8 cellular contexts compared by ENCODE assay signal in genomic region chr17:39231587-39232551, GRCh38. TPM values are rescaled to one million over a fixed set of nuclear protein-coding genes. Genes with fewer than 3 reads are reported as not detected.
DNase-seq lines count a peak whose midpoint lies in the region; ATAC-seq, FAIRE-seq and TF ChIP-seq lines count a peak whose summit lies in the region.

No MANE protein-coding gene starts in this region.

- no peak overlapping the region for H3K14ac ChIP-seq in H1 (ENCODE audit: insufficient read length)

- H2BK20ac ChIP-seq in H1 (ENCODE audit: low read length): 0 out of 2 replicates have a peak overlapping the region, but pooled peaks have one; percentile 27

- H2AK5ac ChIP-seq in H1 (ENCODE audit: low read depth, low read length): no peak overlapping the region

- no peak overlapping the region for H2BK5ac ChIP-seq in H1 (ENCODE audit: low read depth, low read length)

- H3K27me3 Mint-ChIP-seq in naive B cell: peaks cover 28 to 48% (median 41%) of the 10 kb centered on the region in 3 donors

- no peak for TF ChIP-seq EP300 in H1 (IDR thresholded peaks at IDR 0.05; ENCODE audit: borderline replicate concordance in 1 of 2, low read depth in 2 of 2, low read length in 2 of 2)
- no peak for TF ChIP-seq EP300 in transverse colon (IDR thresholded peaks at IDR 0.05; ENCODE audit: low read depth)

- CTCF ChIA-PET in H1 (lab: Charles Lee; ENCODE audit: partially characterized antibody): interaction anchor here (0.9 to 21.2 kb wide), 12 partner anchors 19 to 69 kb away, joined by 3 to 982 read pairs (median 5); partner anchors contain the start of gene RPL19

- H4K5ac ChIP-seq in H1 (ENCODE audit: insufficient read length, low read depth, low read length): peak overlapping the region; percentile 16

- H3K9me3 Mint-ChIP-seq in naive B cell: no peaks in the 10 kb centered on the region

- peak overlapping the region in 5 of 6 donors; percentile 34 to 86 (median 64) for H3K27ac Mint-ChIP-seq in naive B cell

- no peak overlapping the region for H3K56ac ChIP-seq in H1 (replicated peaks; ENCODE audit: insufficient read length, low read depth, low read length)

- DNase-seq in GM03348 (ENCODE audit: low spot score) (peak; percentile 90), NCI-H1694 (lab: John Stamatoyannopoulos, UW) (peak; percentile 40), H1 (ENCODE audit: low read depth in 1 of 2, low spot score in 2 of 2) (peak in 1 of 2 experiments; percentile 89), naive B cell (peak; percentile 59), transverse colon (peak; percentile 50), foreskin melanocyte (no peak)
- peak; percentile 60 to 64 for DNase-seq in activated CD4-positive, alpha-beta T cell treated with anti-CD3 and anti-CD28 coated beads, Interleukin-2, amount 50 U/mL, for 48 hours

- H3K4me3 Mint-ChIP-seq in naive B cell: peak overlapping the region in 6 of 8 donors; percentile 4 to 85 (median 50)

- peak overlapping the region in 3 of 4 experiments; percentile 40 to 53 (median 47); a peak in 6 of 8 replicates for H3K4me3 ChIP-seq in H1 (ENCODE audit: extremely low read depth in 1 of 4, insufficient read depth in 2 of 4, low read depth in 3 of 4, low read length in 4 of 4)
- H3K4me3 ChIP-seq in transverse colon: no peak overlapping the region

- peak; percentile 81 to 95 (median 88) for TF ChIP-seq CTCF in H1 (IDR thresholded peaks at IDR 0.05; ENCODE audit: control extremely low read depth in 1 of 3, insufficient read depth in 1 of 3, low read depth in 1 of 3, low read length in 3 of 3)
- TF ChIP-seq CTCF in transverse colon (IDR thresholded peaks at IDR 0.05): peak; percentile 71 to 81 (median 71)

- H2AFZ ChIP-seq in H1 (ENCODE audit: low read length): peak overlapping the region; percentile 99

- H2BK12ac ChIP-seq in H1 (ENCODE audit: low read depth, low read length): peak overlapping the region; percentile 78; the same call in 1 of the 2 replicates

- H3K4ac ChIP-seq in H1 (replicated peaks; ENCODE audit: insufficient read length, low read depth, low read length): no peak overlapping the region

- peak; percentile 76 to 80 for TF ChIP-seq RAD21 in H1 (IDR thresholded peaks at IDR 0.05 in 1 of 2, conservative IDR thresholded peaks at IDR 0.05 in 1 of 2; ENCODE audit: low read depth in 2 of 2, low read length in 2 of 2)

- H3K9me3 ChIP-seq in H1 (ENCODE audit: insufficient read depth in 2 of 2, low read depth in 1 of 2, low read length in 1 of 2) (no peaks in the 10 kb centered on the region), transverse colon (no peaks in the 10 kb centered on the region)

- intact Hi-C loops in transverse colon (cut with DNase I; ENCODE audit: low total_unique reads): no loop called here

- peak overlapping the region in 2 of 4 experiments; percentile 10 to 36; a peak in 2 of 7 replicates for H3K9ac ChIP-seq in H1 (replicated peaks in 1 of 4; ENCODE audit: extremely low read depth in 1 of 4, low read depth in 3 of 4, low read length in 3 of 4)

- H4K91ac ChIP-seq in H1 (replicated peaks; ENCODE audit: insufficient read length, low read length): peak overlapping the region; percentile 67

- WGBS in H1 (ENCODE audit: extremely low coverage in 1 of 2, insufficient coverage in 1 of 2, insufficient read length in 1 of 2, insufficient replicate concordance in 2 of 2, low coverage in 1 of 2, low lambda C conversion rate in 2 of 2, missing lambda C conversion rate in 1 of 2), 2 experiments: 22% methylated on average over 22 of the region's 22 CpGs; no CpG with 5 or more reads in 1 of the 2 experiments
- 10 to 12% methylated on average over 4 to 22 of the region's 22 CpGs for WGBS in transverse colon (ENCODE audit: low coverage in 1 of 2), 2 donors

- in situ Hi-C loops in transverse colon (cut with MboI; ENCODE audit: low pct_ligation_motif_present in 1 of 4, low pct_unique_long_range_greater_than_20kb in 1 of 4, low sequenced_read_pairs in 3 of 4): loop anchor here in 1 of 4 donors (10.0 kb wide), 1 partner anchor 57 kb away; no protein-coding TSS in a partner anchor

- H3K18ac ChIP-seq in H1 (ENCODE audit: extremely low read depth, low read length): peak overlapping the region; percentile 64; the same call in 1 of the 2 replicates

- H3K27me3 ChIP-seq in H1 (replicated peaks in 1 of 4; ENCODE audit: control insufficient read depth in 3 of 4, extremely low read depth in 1 of 4, insufficient read depth in 3 of 4, low read length in 3 of 4): no peaks in the 10 kb centered on the region
- H3K27me3 ChIP-seq in transverse colon: peaks cover 62% of the 10 kb centered on the region

- no peaks in the 10 kb centered on the region for H3K79me1 ChIP-seq in H1 (ENCODE audit: low read depth, low read length)

- no peak for FAIRE-seq in H1 (lab: Jason Lieb, UNC)

- H4K20me1 ChIP-seq in H1 (replicated peaks in 1 of 2; ENCODE audit: control insufficient read depth in 1 of 2, insufficient read depth in 2 of 2, low read length in 2 of 2): no peaks in the 10 kb centered on the region

- H3K36me3 Mint-ChIP-seq in naive B cell: no peaks in the 10 kb centered on the region

- POLR2A ChIA-PET in H1 (lab: Charles Lee; ENCODE audit: partially characterized antibody): interaction anchor here (1.1 to 4.2 kb wide), 6 partner anchors 9 to 57 kb away, joined by 3 to 29 read pairs (median 10); partner anchors contain the start of gene RPL19

- no peak overlapping the region for H2BK120ac ChIP-seq in H1 (replicated peaks; ENCODE audit: low read depth, low read length)

- no peaks in the 10 kb centered on the region for H3K79me2 ChIP-seq in H1 (ENCODE audit: control insufficient read depth in 1 of 2, insufficient read depth in 2 of 2, low read length in 2 of 2)

- peaks cover 10 to 18% (median 13%) of the 10 kb centered on the region in 3 donors for H3K4me1 Mint-ChIP-seq in naive B cell

- H4K8ac ChIP-seq in H1 (ENCODE audit: extremely low read depth, insufficient read depth, low read length): no peak overlapping the region

- H3K36me3 ChIP-seq in H1 (ENCODE audit: control insufficient read depth in 2 of 4, insufficient read depth in 4 of 4, low read length in 3 of 4) (no peaks in the 10 kb centered on the region), transverse colon (no peaks in the 10 kb centered on the region)

- H3K27ac ChIP-seq in H1 (ENCODE audit: low read depth, low read length) (no peak overlapping the region), transverse colon (no peak overlapping the region)

- H3K23ac ChIP-seq in H1 (ENCODE audit: insufficient read length): no peak overlapping the region

- H2BK15ac ChIP-seq in H1 (ENCODE audit: low read length): peak overlapping the region; percentile 95

- ATAC-seq in naive B cell (ENCODE audit: low read depth in 2 of 2) (peak; percentile 86 to 88), HG03520 (IDR thresholded peaks at IDR 0.05; ENCODE audit: unreplicated experiment) (no peak)

- TF ChIP-seq POLR2A in H1 (IDR thresholded peaks at IDR 0.05; ENCODE audit: control extremely low read depth in 1 of 2, low read depth in 2 of 2, low read length in 2 of 2) (no peak), transverse colon (IDR thresholded peaks at IDR 0.05) (no peak)

- peaks cover 0 to 14% (median 7%) of the 10 kb centered on the region in 4 experiments; a peak in 5 of 7 replicates for H3K4me1 ChIP-seq in H1 (replicated peaks in 1 of 4; ENCODE audit: control insufficient read depth in 3 of 4, insufficient read depth in 4 of 4, low read length in 3 of 4)
- H3K4me1 ChIP-seq in transverse colon: peaks cover 0 to 8% (median 0%) of the 10 kb centered on the region in 4 donors

- H3K4me2 ChIP-seq in H1 (ENCODE audit: insufficient read depth in 1 of 2, low read depth in 2 of 2, low read length in 2 of 2): peak overlapping the region; percentile 20 to 94

- peaks cover 2% of the 10 kb centered on the region; the same call in 1 of the 2 replicates for H3K23me2 ChIP-seq in H1 (ENCODE audit: low read depth, low read length)

RNA-seq across cellular contexts. Expression of gene STAC2, which starts 6.1 kb away (rescaled TPM):
- total RNA-seq in H1 (2021; fragmentation: NEBNext Ultra II Directional; extraction: Animal tissue kit (Norgen Biotek cat#: 25700)): 5.4 and 6.0 TPM in 2 replicates
- polyA plus RNA-seq in H1 (2011; rRNA removed) (1.5 and 2.5 TPM in 2 replicates), naive B cell (ENCODE audit: low read depth in 6 of 6) (not detected)
- 1.7 TPM for polyA plus RNA-seq in H1 (2011; cell fraction: cytosol; rRNA removed)
- polyA plus RNA-seq in H1 (2011; cell fraction: nucleus; rRNA removed): 3.9 TPM
- polyA plus RNA-seq in H1 (2012, experiment 1 of 2): 4.2 to 6.3 TPM (median 5.2 TPM) in 4 replicates
- polyA plus RNA-seq in H1 (2012, experiment 2 of 2): 5.2 TPM
- polyA plus RNA-seq in H1 (2013, experiment 1 of 2): 4.3 TPM
- 4.7 TPM for polyA plus RNA-seq in H1 (2013, experiment 2 of 2)
- polyA minus RNA-seq in H1 (2011; rRNA and poly(A)+ RNA removed): 1.2 and 1.7 TPM in 2 replicates
- polyA minus RNA-seq in H1 (2011; cell fraction: cytosol; rRNA and poly(A)+ RNA removed): 1.5 TPM
- 1.1 TPM for polyA minus RNA-seq in H1 (2011; cell fraction: nucleus; rRNA and poly(A)+ RNA removed)
- not detected for total RNA-seq in transverse colon

RNA-seq across cellular contexts. Expression of gene RPL19, which starts 31.8 kb away (rescaled TPM):
- 2,182 and 2,219 TPM in 2 replicates for total RNA-seq in H1 (2021; fragmentation: NEBNext Ultra II Directional; extraction: Animal tissue kit (Norgen Biotek cat#: 25700))
- polyA plus RNA-seq in H1 (2011; rRNA removed): 1,992 and 2,108 TPM in 2 replicates
- polyA plus RNA-seq in H1 (2011; cell fraction: cytosol; rRNA removed): 3,481 TPM
- polyA plus RNA-seq in H1 (2011; cell fraction: nucleus; rRNA removed): 2,043 TPM
- 1,394 to 2,903 TPM (median 2,742 TPM) in 4 replicates for polyA plus RNA-seq in H1 (2012, experiment 1 of 2)
- 1,232 TPM for polyA plus RNA-seq in H1 (2012, experiment 2 of 2)
- polyA plus RNA-seq in H1 (2013, experiment 1 of 2): 2,492 TPM
- polyA plus RNA-seq in H1 (2013, experiment 2 of 2): 2,408 TPM
- 605 and 718 TPM in 2 replicates for polyA minus RNA-seq in H1 (2011; rRNA and poly(A)+ RNA removed)
- polyA minus RNA-seq in H1 (2011; cell fraction: cytosol; rRNA and poly(A)+ RNA removed): 697 TPM
- polyA minus RNA-seq in H1 (2011; cell fraction: nucleus; rRNA and poly(A)+ RNA removed): 464 TPM
- 1,000 to 10,000 TPM; 2,219 to 3,415 (median 2,883) TPM for polyA plus RNA-seq in naive B cell (ENCODE audit: low read depth in 6 of 6)
- 1,000 to 10,000 TPM; 1,146 to 2,715 (median 2,002) TPM for total RNA-seq in transverse colon

RNA-seq across cellular contexts. Expression of gene CACNB1, which starts 34.4 kb away (rescaled TPM):
- 15.1 and 17.8 TPM in 2 replicates for total RNA-seq in H1 (2021; fragmentation: NEBNext Ultra II Directional; extraction: Animal tissue kit (Norgen Biotek cat#: 25700))
- polyA plus RNA-seq in H1 (2011; rRNA removed) (7.2 and 10.6 TPM in 2 replicates), naive B cell (ENCODE audit: low read depth in 6 of 6) (under 1 TPM in 2 of 6 donors, not detected in 4; 0.09 to 0.32 TPM)
- 7.7 TPM for polyA plus RNA-seq in H1 (2011; cell fraction: cytosol; rRNA removed)
- polyA plus RNA-seq in H1 (2011; cell fraction: nucleus; rRNA removed): 43.5 TPM
- polyA plus RNA-seq in H1 (2012, experiment 1 of 2): 11.9 to 16.4 TPM (median 14.1 TPM) in 4 replicates
- polyA plus RNA-seq in H1 (2012, experiment 2 of 2): 12.9 TPM
- 7.2 TPM for polyA plus RNA-seq in H1 (2013, experiment 1 of 2)
- 7.1 TPM for polyA plus RNA-seq in H1 (2013, experiment 2 of 2)
- 15.8 and 25.4 TPM in 2 replicates for polyA minus RNA-seq in H1 (2011; rRNA and poly(A)+ RNA removed)
- 8.0 TPM for polyA minus RNA-seq in H1 (2011; cell fraction: cytosol; rRNA and poly(A)+ RNA removed)
- polyA minus RNA-seq in H1 (2011; cell fraction: nucleus; rRNA and poly(A)+ RNA removed): 18.6 TPM
- 10 to 100 TPM; 10.1 to 21.7 (median 11.6) TPM for total RNA-seq in transverse colon

Comparison
In these comparisons a context has a peak if more than half of its experiments do, and no peak if none do; other contexts are left out.
1. H3K4me3 ChIP-seq: peak in H1 (3 of 4); none in transverse colon (0 of 4).